In the genomic region with DNA sequence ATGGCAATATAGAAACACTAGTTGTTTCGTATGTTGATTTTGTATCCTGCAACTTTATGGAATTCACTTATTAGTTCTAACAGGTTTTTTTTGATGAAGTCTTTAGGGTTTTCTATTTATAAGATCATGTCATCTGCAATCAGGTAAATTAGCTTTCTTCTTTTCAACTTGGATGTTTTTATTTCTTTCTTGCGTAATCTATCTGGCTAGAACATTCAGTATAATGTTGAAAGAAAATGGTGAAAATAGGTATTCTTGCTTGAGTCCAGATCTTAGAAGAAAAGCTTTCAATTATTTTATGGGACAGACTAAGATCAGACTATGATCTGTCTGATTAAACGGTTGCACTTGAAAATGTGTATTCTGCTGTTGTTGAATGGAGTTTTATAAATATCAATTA, we compare ENCODE assay signal across 28 cellular contexts.
"Had no signal": no experiment of that assay in that cellular context is flagged by ENCODE, and none has a peak within 500 bp of the region (broad histone marks: within the 10 kb centered on the region; RNA-seq: fewer than 3 reads in every experiment).

No MANE protein-coding gene starts in this region.

- H3K27ac ChIP-seq: neural progenitor cell, ovary, parathyroid adenoma, psoas muscle, skin epidermis, spleen, suprapubic skin, testis, tibial artery, transverse colon, upper lobe of right lung, uterus had no signal

- H3K27me3 ChIP-seq: neural progenitor cell, ovary, spleen, suprapubic skin, testis, tibial artery, transverse colon, upper lobe of right lung, uterus had no signal

- H3K36me3 ChIP-seq: neural progenitor cell, ovary, spleen, suprapubic skin, tibial artery, transverse colon, upper lobe of right lung, uterus had no signal

- H2AFZ ChIP-seq: neural progenitor cell, parathyroid adenoma had no signal

- H3K4me3 ChIP-seq: neural progenitor cell, ovary, psoas muscle, skin epidermis, smooth muscle cell, spleen, suprapubic skin, testis, tibial artery, transverse colon, upper lobe of right lung, uterus had no signal

- H3K4me2 ChIP-seq: neural progenitor cell, smooth muscle cell had no signal

- DNase-seq: natural killer cell; occipital lobe; ovary; posterior cingulate gyrus; psoas muscle; right cardiac atrium; spleen; stimulated activated CD4-positive, alpha-beta T cell treated with anti-CD3 and anti-CD28 coated beads, Interleukin-12 subunit alpha, Interleukin-12 subunit beta, amount 100 ng/mL, for 4 hours; stimulated activated CD4-positive, alpha-beta T cell treated with anti-CD3 and anti-CD28 coated beads, Interleukin-1b, Interleukin-23, amount 100 ng/mL, for 48 hours; stimulated activated CD4-positive, alpha-beta T cell treated with anti-CD3 and anti-CD28 coated beads, Interleukin-4, amount 100 ng/mL, for 1 hour; stimulated activated CD4-positive, alpha-beta T cell treated with anti-CD3 and anti-CD28 coated beads, Interleukin-4, amount 100 ng/mL, for 4 hours; stimulated activated CD8-positive, alpha-beta memory T cell treated with anti-CD3 and anti-CD28 coated beads, Interleukin-4, amount 100 ng/mL, for 48 hours; stimulated activated naive CD4-positive, alpha-beta T cell; stimulated activated naive CD8-positive, alpha-beta T cell treated with anti-CD3 and anti-CD28 coated beads, Interleukin-15, amount 100 ng/mL, for 72 hours; stimulated activated naive CD8-positive, alpha-beta T cell treated with anti-CD3 and anti-CD28 coated beads, Interleukin-15, Interleukin-2, amounts not matched to agents 100 U/mL and 50 U/mL, for 24 hours; substantia nigra; testis; tibial artery; transverse colon; upper lobe of right lung; uterus had no signal

- ATAC-seq: natural killer cell; psoas muscle; right cardiac atrium; sciatic nerve; stimulated activated memory B cell treated with anti-CD40 and anti-IgM and Interleukin-4, amounts not matched to agents 10 μg/mL and 1 μg/mL and 100 μg/mL, for 72 hours; stimulated activated naive CD8-positive, alpha-beta T cell treated with anti-CD3 and anti-CD28 coated beads, Interleukin-15, amount 100 ng/mL, for 72 hours; stimulated activated naive CD8-positive, alpha-beta T cell treated with anti-CD3 and anti-CD28 coated beads, Interleukin-15, Interleukin-2, amounts not matched to agents 100 U/mL and 50 U/mL, for 24 hours; upper lobe of right lung had no signal

- H3K9me3 ChIP-seq: ovary, testis had no signal

- H3K9ac ChIP-seq: neural progenitor cell, parathyroid adenoma had no signal

- H3K79me2 ChIP-seq: parathyroid adenoma had no signal

- H3K4me1 ChIP-seq: neural progenitor cell, parathyroid adenoma, psoas muscle, spleen, suprapubic skin, testis, tibial artery, transverse colon, upper lobe of right lung, uterus had no signal
